8 cellular contexts compared by ENCODE assay signal in genomic region chr1:54488831-54489626, GRCh38. TPM values are rescaled to one million over a fixed set of nuclear protein-coding genes. Genes with fewer than 3 reads are reported as not detected.
DNase-seq lines count a peak whose midpoint lies in the region; ATAC-seq and TF ChIP-seq lines count a peak whose summit lies in the region.

No MANE protein-coding gene starts in this region.

- intact Hi-C loops in activated CD8-positive, alpha-beta T cell treated with anti-CD3 and anti-CD28 coated beads for 36 hours (cut with micrococcal nuclease), result loop anchor here (1.0 to 10.0 kb wide), 5 partner anchors 82 to 364 kb away; partner anchors contain the start of genes CYB5RL and MRPL37

- CTCF ChIA-PET in activated CD8-positive, alpha-beta T cell treated with anti-CD3 and anti-CD28 coated beads for 36 hours (lab: Charles Lee), result interaction anchor here (0.7 to 5.3 kb wide), 44 partner anchors 9 to 437 kb away, joined by 3 to 81 read pairs (median 4); partner anchors contain the start of genes CYB5RL, MRPL37 and SSBP3

- peak; percentile 90 for TF ChIP-seq CTCF in GM13976 (IDR thresholded peaks at IDR 0.05; ENCODE audit: borderline replicate concordance, control extremely low read depth, extremely low read depth, insufficient read depth, missing control alignments)
- TF ChIP-seq CTCF in activated CD8-positive, alpha-beta T cell treated with anti-CD3 and anti-CD28 coated beads for 36 hours (IDR thresholded peaks at IDR 0.05), result peak; percentile 99

- peak; percentile 67 for ATAC-seq in HG03196 (IDR thresholded peaks at IDR 0.05; ENCODE audit: unreplicated experiment)
- ATAC-seq in activated CD8-positive, alpha-beta T cell treated with anti-CD3 and anti-CD28 coated beads for 36 hours, result peak; percentile 62

- H3K27me3 Mint-ChIP-seq in activated CD8-positive, alpha-beta T cell treated with anti-CD3 and anti-CD28 coated beads for 36 hours, result peaks cover 9% of the 10 kb centered on the region

- in situ Hi-C loops in GM13976 (cut with MboI; ENCODE audit: low sequenced_read_pairs, unreplicated experiment), result loop anchor here (25.0 kb wide), 1 partner anchor 377 kb away; no protein-coding TSS in a partner anchor

- H3K27ac Mint-ChIP-seq in activated CD8-positive, alpha-beta T cell treated with anti-CD3 and anti-CD28 coated beads for 36 hours, result peak overlapping the region; percentile 55

- H3K4me3 Mint-ChIP-seq in activated CD8-positive, alpha-beta T cell treated with anti-CD3 and anti-CD28 coated beads for 36 hours, result peak overlapping the region; percentile 73

- H3K4me1 Mint-ChIP-seq in activated CD8-positive, alpha-beta T cell treated with anti-CD3 and anti-CD28 coated beads for 36 hours (ENCODE audit: low read depth), result peaks cover 26% of the 10 kb centered on the region

- no peaks in the 10 kb centered on the region for H3K9me3 Mint-ChIP-seq in activated CD8-positive, alpha-beta T cell treated with anti-CD3 and anti-CD28 coated beads for 36 hours

- no peaks in the 10 kb centered on the region for H3K36me3 Mint-ChIP-seq in activated CD8-positive, alpha-beta T cell treated with anti-CD3 and anti-CD28 coated beads for 36 hours (ENCODE audit: low read depth)

- peak; percentile 92 for DNase-seq in 8988T
- peak; percentile 92 for DNase-seq in GM13976 (ENCODE audit: low spot score)
- peak; percentile 68 to 88 for DNase-seq in NCI-H524 (lab: John Stamatoyannopoulos, UW)
- DNase-seq in activated CD8-positive, alpha-beta T cell treated with anti-CD3 and anti-CD28 coated beads for 36 hours, result peak; percentile 66
- DNase-seq in effector CD8-positive, alpha-beta T cell (lab: John Stamatoyannopoulos, UW), result peak; percentile 61
- peak; percentile 68 to 79 for DNase-seq in lung microvascular endothelial cell (ENCODE audit: low read depth in 2 of 2)
- peak in 2 of 3 donors; percentile 44 to 66 for DNase-seq in stimulated activated CD4-positive, alpha-beta T cell treated with anti-CD3 and anti-CD28 coated beads, TNF-alpha, amount 100 ng/mL, for 1 hour (ENCODE audit: low read depth in 3 of 3, low spot score in 1 of 3)

- POLR2A ChIA-PET in activated CD8-positive, alpha-beta T cell treated with anti-CD3 and anti-CD28 coated beads for 36 hours (lab: Charles Lee), result interaction anchor here (0.7 to 1.6 kb wide), 8 partner anchors 79 to 368 kb away, joined by 3 to 6 read pairs (median 4); partner anchors contain the start of genes CYB5RL, MRPL37 and SSBP3

RNA-seq across cellular contexts. Expression of gene ACOT11, which starts 59.0 kb away (rescaled TPM):
- 1 to 10 TPM; 1.1 to 1.2 TPM for total RNA-seq in activated CD8-positive, alpha-beta T cell treated with anti-CD3 and anti-CD28 coated beads for 36 hours
- 0.40 and 3.1 TPM in 2 replicates for total RNA-seq in lung microvascular endothelial cell

Comparison
In these comparisons a context has a peak if more than half of its experiments do, and no peak if none do; other contexts are left out.
1. Peak in every context shown above with its lines: DNase-seq and ATAC-seq.